2 cellular contexts compared by ENCODE assay signal in the genomic region with DNA sequence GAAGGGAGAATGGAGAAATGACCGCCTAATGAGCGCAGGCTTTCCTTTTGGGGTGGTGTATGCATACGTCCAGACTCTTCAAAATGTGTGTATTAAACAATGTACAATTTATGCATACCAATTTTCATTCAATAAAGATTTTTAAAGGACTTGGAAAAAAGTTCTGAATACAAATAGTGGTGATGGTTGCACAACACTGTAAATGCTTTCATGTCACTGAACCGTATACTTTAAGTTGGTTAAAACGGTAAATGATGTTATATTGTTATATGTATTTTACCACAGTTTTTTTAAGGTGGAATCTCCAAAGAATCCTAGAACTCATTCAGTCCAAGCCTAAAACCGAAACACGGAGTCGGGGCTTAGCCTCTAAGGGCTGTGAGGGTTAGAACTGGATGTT.
A peak's percentile ranks its signal among the peaks of the same experiment; 100 is the strongest.
TF ChIP-seq lines count a peak whose summit lies in the region.

No MANE protein-coding gene starts in this region.

TF ChIP-seq in HepG2, 621 proteins besides CTCF, POLR2A, EP300 and RAD21:
- TF ChIP-seq, protein P1, sequence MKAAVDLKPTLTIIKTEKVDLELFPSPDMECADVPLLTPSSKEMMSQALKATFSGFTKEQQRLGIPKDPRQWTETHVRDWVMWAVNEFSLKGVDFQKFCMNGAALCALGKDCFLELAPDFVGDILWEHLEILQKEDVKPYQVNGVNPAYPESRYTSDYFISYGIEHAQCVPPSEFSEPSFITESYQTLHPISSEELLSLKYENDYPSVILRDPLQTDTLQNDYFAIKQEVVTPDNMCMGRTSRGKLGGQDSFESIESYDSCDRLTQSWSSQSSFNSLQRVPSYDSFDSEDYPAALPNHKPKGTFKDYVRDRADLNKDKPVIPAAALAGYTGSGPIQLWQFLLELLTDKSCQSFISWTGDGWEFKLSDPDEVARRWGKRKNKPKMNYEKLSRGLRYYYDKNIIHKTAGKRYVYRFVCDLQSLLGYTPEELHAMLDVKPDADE (CRISPR knock-in tag; IDR thresholded peaks at IDR 0.05) = 0 out of 2 replicates have a peak, but pooled peaks have one; percentile 0
- no peak for TF ChIP-seq TEF (CRISPR knock-in tag; IDR thresholded peaks at IDR 0.05)
- peak; percentile 66 for TF ChIP-seq CEBPG (CRISPR knock-in tag; IDR thresholded peaks at IDR 0.05)
- no peak; the same call in 1 of the 2 replicates for TF ChIP-seq ZNF615 (CRISPR knock-in tag; IDR thresholded peaks at IDR 0.05; ENCODE audit: borderline replicate concordance)
- TF ChIP-seq ZNF414 (CRISPR knock-in tag; IDR thresholded peaks at IDR 0.05) = 0 out of 2 replicates have a peak, but pooled peaks have one; percentile 0
- no peak for TF ChIP-seq PHF5A (CRISPR knock-in tag; IDR thresholded peaks at IDR 0.05; ENCODE audit: low read depth, unreplicated experiment)
- no peak for TF ChIP-seq DRAP1 (CRISPR knock-in tag; IDR thresholded peaks at IDR 0.05)
- TF ChIP-seq CEBPB (IDR thresholded peaks at IDR 0.05; ENCODE audit: borderline replicate concordance, low read depth, low read length) = peak; percentile 84
- 0 out of 2 replicates have a peak, but pooled peaks have one; percentile 0 for TF ChIP-seq ZNF607 (CRISPR knock-in tag; IDR thresholded peaks at IDR 0.05; ENCODE audit: borderline replicate concordance)
- 0 out of 2 replicates have a peak, but pooled peaks have one; percentile 49 for TF ChIP-seq ARID2 (CRISPR knock-in tag; IDR thresholded peaks at IDR 0.05; ENCODE audit: borderline replicate concordance)
- no peak for TF ChIP-seq SNRNP70 (IDR thresholded peaks at IDR 0.05; ENCODE audit: low read depth, low read length)

TF ChIP-seq in H1, 55 proteins besides CTCF, POLR2A, EP300 and RAD21:
- no peak for TF ChIP-seq SP2 (IDR thresholded peaks at IDR 0.05; ENCODE audit: low read length)
- TF ChIP-seq SIX5 (IDR thresholded peaks at IDR 0.05; ENCODE audit: low read depth, low read length) = no peak
- TF ChIP-seq GTF2F1 (IDR thresholded peaks at IDR 0.05; ENCODE audit: borderline replicate concordance, low read depth, low read length) = no peak
- no peak for TF ChIP-seq CHD7 (IDR thresholded peaks at IDR 0.05; ENCODE audit: insufficient replicate concordance, low read length)
